In genomic region chr1:33472349-33472980, GRCh38 we compare ENCODE assay signal across 1 cellular context.
TF ChIP-seq lines count a peak whose summit lies in the region.

ZSCAN20 (plus strand) TSS chr1:33472645; CDS start chr1:33479289, 6,644 bp downstream.

TF ChIP-seq in HCT116, 20 proteins besides CTCF, POLR2A, EP300 and RAD21 (continued from another document):
- TF ChIP-seq ATF3 (IDR thresholded peaks at IDR 0.05): no peak
- TF ChIP-seq ZNF274 (IDR thresholded peaks at IDR 0.05; ENCODE audit: low read depth, low read length): no peak
- peak; percentile 39; the same call in 1 of the 2 replicates for TF ChIP-seq ZFX (IDR thresholded peaks at IDR 0.05)
- no peak for TF ChIP-seq CEBPB (IDR thresholded peaks at IDR 0.05; ENCODE audit: low read depth)
- peak; percentile 80; the same call in 1 of the 2 replicates for TF ChIP-seq ELF1 (IDR thresholded peaks at IDR 0.05; ENCODE audit: borderline replicate concordance, low read depth)
- peak; percentile 97 for TF ChIP-seq SP1 (IDR thresholded peaks at IDR 0.05; ENCODE audit: low read depth)
- no peak for TF ChIP-seq EZH2 (IDR thresholded peaks at IDR 0.05)
- peak; percentile 65 for TF ChIP-seq YY1 (IDR thresholded peaks at IDR 0.05; ENCODE audit: extremely low read depth, insufficient replicate concordance, low read depth, low read length)
